In genomic region chr5:25301836-25302235, GRCh38 we compare ENCODE assay signal across 22 cellular contexts.
"Had no signal": no experiment of that assay in that cellular context is flagged by ENCODE, and none has a peak within 500 bp of the region (broad histone marks: within the 10 kb centered on the region; RNA-seq: fewer than 3 reads in every experiment).

No MANE protein-coding gene starts in this region.

- H3K27ac ChIP-seq: RWPE1 had no signal

- H3K4me3 ChIP-seq: MG63 had no signal

- H3K9ac ChIP-seq: SK-N-SH had no signal

- DNase-seq: IMR-90, Karpas-422, KG1, MG63, NCI-H1092, NCI-H1105 treated with DMSO at 0.1 percent for 48 hours, NCI-H1417 treated with DMSO at 0.1 percent for 48 hours, NCI-H146, NCI-H187, NCI-H2029, NCI-H2081 treated with DMSO at 0.1 percent for 48 hours, NCI-H2171, NCI-H226, NCI-H446, NCI-H510A, NCI-H524 treated with DMSO at 0.1 percent for 48 hours, NCI-H69, NCI-H774, SHP77, SK-N-SH, SW 1271 had no signal

- H3K27me3 ChIP-seq: MG63 had no signal

- H3K9me3 ChIP-seq: MG63, SK-N-SH had no signal

- H3K36me3 ChIP-seq: MG63 had no signal

- H3K4me2 ChIP-seq: SK-N-SH had no signal
